Comparison of ENCODE assay signal across 2 cellular contexts in genomic region chr12:7188557-7189397, GRCh38.
TF ChIP-seq lines count a peak whose summit lies in the region.

No MANE protein-coding gene starts in this region.

TF ChIP-seq in GM23338, 12 proteins besides CTCF, POLR2A, EP300 and RAD21:
- TF ChIP-seq CREB1 (CRISPR knock-in tag; IDR thresholded peaks at IDR 0.05; ENCODE audit: low read depth) (no peak), REST (IDR thresholded peaks at IDR 0.05; ENCODE audit: unreplicated experiment) (no peak), JUNB (IDR thresholded peaks at IDR 0.05; ENCODE audit: unreplicated experiment) (no peak), POLR2AphosphoS5 (IDR thresholded peaks at IDR 0.05; ENCODE audit: low read depth) (no peak), STAT1 (IDR thresholded peaks at IDR 0.05; ENCODE audit: unreplicated experiment) (no peak), EZH2 (IDR thresholded peaks at IDR 0.05; ENCODE audit: low read depth, unreplicated experiment) (no peak), EZH2phosphoT487 (IDR thresholded peaks at IDR 0.05; ENCODE audit: unreplicated experiment) (no peak), ZNF331 (CRISPR knock-in tag; IDR thresholded peaks at IDR 0.05; ENCODE audit: low read depth) (no peak), ZNF462 (CRISPR knock-in tag; IDR thresholded peaks at IDR 0.05) (no peak), NANOG (IDR thresholded peaks at IDR 0.05; ENCODE audit: borderline replicate concordance) (no peak), ZNF114 (CRISPR knock-in tag; IDR thresholded peaks at IDR 0.05) (no peak), ETS1 (IDR thresholded peaks at IDR 0.05) (no peak)

TF ChIP-seq in SK-N-SH, 30 proteins besides CTCF, POLR2A, EP300 and RAD21 (continued from another document):
- no peak for TF ChIP-seq USF1 (IDR thresholded peaks at IDR 0.05; ENCODE audit: borderline replicate concordance, low read depth)
- TF ChIP-seq FOXM1 (IDR thresholded peaks at IDR 0.05; ENCODE audit: low read depth): no peak
- TF ChIP-seq MXI1 (IDR thresholded peaks at IDR 0.05; ENCODE audit: low read depth, low read length): 0 out of 2 replicates have a peak, but pooled peaks have one; percentile 21
- TF ChIP-seq NRF1 (IDR thresholded peaks at IDR 0.05; ENCODE audit: low read depth, low read length): no peak
- TF ChIP-seq NFIC (IDR thresholded peaks at IDR 0.05; ENCODE audit: borderline replicate concordance): no peak
- TF ChIP-seq REST (IDR thresholded peaks at IDR 0.05; ENCODE audit: low read depth, low read length): no peak
- no peak for TF ChIP-seq TAF1 (IDR thresholded peaks at IDR 0.05; ENCODE audit: borderline replicate concordance, low read depth, low read length)
- TF ChIP-seq SIN3A (IDR thresholded peaks at IDR 0.05; ENCODE audit: borderline replicate concordance, low read depth, low read length): 0 out of 2 replicates have a peak, but pooled peaks have one; percentile 4
- TF ChIP-seq MEF2A (IDR thresholded peaks at IDR 0.05; ENCODE audit: borderline replicate concordance, low read depth): no peak
- TF ChIP-seq JUND (IDR thresholded peaks at IDR 0.05): no peak
- TF ChIP-seq GATA2 (CRISPR knock-in tag; IDR thresholded peaks at IDR 0.05): no peak
- TF ChIP-seq SMC3 (IDR thresholded peaks at IDR 0.05; ENCODE audit: low read depth, low read length): peak; percentile 55
- 0 out of 2 replicates have a peak, but pooled peaks have one; percentile 12 for TF ChIP-seq MAX (IDR thresholded peaks at IDR 0.05; ENCODE audit: low read depth)
- TF ChIP-seq TEAD4 (IDR thresholded peaks at IDR 0.05; ENCODE audit: borderline replicate concordance, insufficient read depth): no peak
- no peak for TF ChIP-seq PBX3 (IDR thresholded peaks at IDR 0.05)
- no peak for TF ChIP-seq IRF3 (IDR thresholded peaks at IDR 0.05; ENCODE audit: low read depth, low read length)
- TF ChIP-seq EZH2phosphoT487 (IDR thresholded peaks at IDR 0.05; ENCODE audit: borderline replicate concordance, low read depth): no peak
